ENCODE assay signal across 16 cellular contexts in the genomic region with DNA sequence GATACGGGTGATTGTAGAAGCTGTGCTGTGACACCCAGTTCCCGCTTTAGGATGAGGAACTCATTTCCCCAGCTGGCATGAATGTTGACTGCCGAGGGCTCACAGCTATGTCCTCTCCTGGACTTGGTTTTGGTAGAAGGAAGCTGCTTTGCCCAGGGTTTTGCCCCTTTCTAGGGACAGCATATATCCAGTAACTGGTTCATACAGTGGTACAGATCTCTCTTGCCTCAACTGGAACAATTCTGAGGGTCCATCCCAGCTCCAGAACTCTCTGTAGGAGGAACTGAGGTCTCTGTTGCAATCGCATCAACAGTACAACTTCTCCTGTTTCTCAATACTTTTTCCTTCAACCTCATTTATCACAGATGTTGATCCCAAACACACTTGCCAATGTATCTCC. TPM values are rescaled to one million over a fixed set of nuclear protein-coding genes. Genes with fewer than 3 reads are reported as not detected.
DNase-seq lines count a peak whose midpoint lies in the region; ATAC-seq, FAIRE-seq and TF ChIP-seq lines count a peak whose summit lies in the region.
"Had no signal": no experiment of that assay in that cellular context is flagged by ENCODE, and none has a peak within 500 bp of the region (broad histone marks: within the 10 kb centered on the region; RNA-seq: fewer than 3 reads in every experiment).

No MANE protein-coding gene starts in this region.

- no peak for FAIRE-seq in frontal cortex (lab: Jason Lieb, UNC)

- CTCF ChIA-PET in PC-3 (lab: Charles Lee) = no interaction called here

- 87% methylated on average over 4 of the region's 4 CpGs for WGBS in right cardiac atrium

- ATAC-seq in right cardiac atrium (peak; percentile 29 to 47), PC-3 (no peak)
- ATAC-seq: left colon had no signal

- POLR2A ChIA-PET in PC-3 (lab: Charles Lee; ENCODE audit: unreplicated experiment) = no interaction called here

- H3K9me2 ChIP-seq in PC-3 (replicated peaks; ENCODE audit: low read length) = no peaks in the 10 kb centered on the region

- DNase-seq in KBM-7 = peak; percentile 68
- DNase-seq in SKM-1 (lab: John Stamatoyannopoulos, UW; ENCODE audit: unreplicated experiment) = peak; percentile 88
- DNase-seq in right cardiac atrium = no peak
- DNase-seq in pons (ENCODE audit: low spot score) = peak; percentile 63
- DNase-seq in frontal cortex (ENCODE audit: low spot score in 2 of 2) = no peak
- no peak for DNase-seq in PC-3
- no peak for DNase-seq in NCI-H1092 (lab: John Stamatoyannopoulos, UW)
- no peak for DNase-seq in NCI-H1930 (lab: John Stamatoyannopoulos, UW)
- DNase-seq: activated B cell treated with CpG ODN at 0.5 μM for 24 hours; activated gamma-delta T cell; effector memory CD4-positive, alpha-beta T cell; left colon; naive B cell; NCI-H1417; NCI-H748 treated with DMSO at 0.1 percent for 48 hours had no signal

- no TSS peak for BruUV-seq in PC-3 (replicated peaks; lab: Mats Ljungman, UMichigan)

- no peaks in the 10 kb centered on the region for H3K9me3 ChIP-seq in right cardiac atrium (ENCODE audit: control insufficient read depth, low read length)
- no peaks in the 10 kb centered on the region for H3K9me3 ChIP-seq in PC-3 (ENCODE audit: low read length)
- H3K9me3 ChIP-seq: tibial artery had no signal

- H3K4me3 ChIP-seq in right cardiac atrium (ENCODE audit: low read length) = no peak overlapping the region
- no peak overlapping the region for H3K4me3 ChIP-seq in PC-3 (ENCODE audit: low read length)
- H3K4me3 ChIP-seq: tibial artery had no signal

- H3K79me2 ChIP-seq in PC-3 (ENCODE audit: low read length) = no peaks in the 10 kb centered on the region

- in situ Hi-C loops in KBM-7 (cut with MboI; ENCODE audit: low pct_unique_long_range_greater_than_20kb, low sequenced_read_pairs) = no loop called here

- H3K27me3 ChIP-seq in right cardiac atrium (ENCODE audit: control insufficient read depth, insufficient read depth) (no peaks in the 10 kb centered on the region), PC-3 (ENCODE audit: low read length) (no peaks in the 10 kb centered on the region)
- H3K27me3 ChIP-seq: tibial artery had no signal

- no peak overlapping the region for H3K27ac ChIP-seq in right cardiac atrium (ENCODE audit: low read length)
- H3K27ac ChIP-seq in PC-3 (ENCODE audit: low read length) = no peak overlapping the region
- H3K27ac ChIP-seq: tibial artery had no signal

- H3K9ac ChIP-seq in PC-3 (ENCODE audit: low read length) = no peak overlapping the region

- H3K4me2 ChIP-seq in PC-3 (ENCODE audit: low read length) = no peak overlapping the region

- H4K20me1 ChIP-seq in PC-3 (ENCODE audit: low read length) = no peaks in the 10 kb centered on the region

- H3K36me3 ChIP-seq in PC-3 (ENCODE audit: low read depth, low read length) = no peaks in the 10 kb centered on the region
- H3K36me3 ChIP-seq: tibial artery had no signal

- H2AFZ ChIP-seq in PC-3 (ENCODE audit: low read length) = no peak overlapping the region

- H3K4me1 ChIP-seq in right cardiac atrium (ENCODE audit: control insufficient read depth, insufficient read depth, low read length) = no peaks in the 10 kb centered on the region
- H3K4me1 ChIP-seq in PC-3 (ENCODE audit: insufficient read depth, low read length) = peaks cover 10% of the 10 kb centered on the region; the same call in 1 of the 2 replicates

- no peaks in the 10 kb centered on the region for H3F3A ChIP-seq in PC-3 (ENCODE audit: low read length, unreplicated experiment)

- TF ChIP-seq CTCF in PC-3 (conservative IDR thresholded peaks at IDR 0.05; ENCODE audit: low read depth, low read length) = no peak

- intact Hi-C loops in right cardiac atrium (cut with DNase I) = no loop called here
- intact Hi-C loops in PC-3 (cut with micrococcal nuclease) = no loop called here

RNA-seq across cellular contexts. Expression of gene FNDC3B, which starts 54.5 kb away (rescaled TPM):
- total RNA-seq in right cardiac atrium (100 to 1,000 TPM in 1 of 4 donors, 10 to 100 TPM in 3; 82.9 to 117 (median 84.9) TPM), frontal cortex (14.7 TPM), PC-3 (2014; rRNA removed) (48.6 and 56.3 TPM in 2 replicates)
- 15.8 TPM for polyA plus RNA-seq in right cardiac atrium

Comparison
In these comparisons a context has a peak if more than half of its experiments do, and no peak if none do; other contexts are left out.
1. DNase-seq: peak in KBM-7 (single experiment), SKM-1 (single experiment) and pons (single experiment); none in right cardiac atrium (0 of 3), frontal cortex (0 of 2), PC-3 (single experiment), NCI-H1092 (single experiment) and NCI-H1930 (0 of 2).